13 cellular contexts compared by ENCODE assay signal in genomic region chr1:2802421-2802961, GRCh38.
"Had no signal": no experiment of that assay in that cellular context is flagged by ENCODE, and none has a peak within 500 bp of the region (broad histone marks: within the 10 kb centered on the region; RNA-seq: fewer than 3 reads in every experiment).

No MANE protein-coding gene starts in this region.

- H3K36me3 ChIP-seq: colonic mucosa had no signal

- H3K4me3 ChIP-seq: colonic mucosa had no signal

- H3K27ac ChIP-seq: colonic mucosa had no signal

- H3K27me3 ChIP-seq: colonic mucosa had no signal

- H3K4me1 ChIP-seq: colonic mucosa had no signal

- H3K9me3 ChIP-seq: colonic mucosa, SK-N-SH had no signal

- FAIRE-seq: keratinocyte, TTC549 had no signal

- DNase-seq: activated CD4-positive, alpha-beta memory T cell treated with anti-CD3 and anti-CD28 coated beads for 36 hours; activated naive CD4-positive, alpha-beta T cell treated with Interleukin-2 at 50 U/mL for 16 hours; activated T-cell treated with anti-CD3 and anti-CD28 coated beads for 4 hours; central memory CD4-positive, alpha-beta T cell; colonic mucosa; foreskin melanocyte; mesendoderm; nephron progenitor cell; occipital lobe; SK-N-SH; stimulated activated naive B cell treated with anti-CD40 and anti-IgM and Interleukin-4, amounts not matched to agents 10 μg/mL and 1 μg/mL and 100 μg/mL, for 72 hours had no signal

- H3K4me2 ChIP-seq: SK-N-SH had no signal
